In genomic region chr6:10838794-10839333, GRCh38 we compare ENCODE assay signal across 8 cellular contexts. TPM values are rescaled to one million over a fixed set of nuclear protein-coding genes. Genes with fewer than 3 reads are reported as not detected.
DNase-seq lines count a peak whose midpoint lies in the region; ATAC-seq and TF ChIP-seq lines count a peak whose summit lies in the region.

No MANE protein-coding gene starts in this region.

- in situ Hi-C loops in GM13976 (cut with MboI; ENCODE audit: low sequenced_read_pairs, unreplicated experiment), result no loop called here

- peaks cover 6% of the 10 kb centered on the region for H3K9me3 Mint-ChIP-seq in activated naive CD8-positive, alpha-beta T cell treated with anti-CD3 and anti-CD28 coated beads for 36 hours

- H3K4me3 ChIP-seq in HUES6 (ENCODE audit: low read depth, low read length) (peak overlapping the region; percentile 87), left lung (peak overlapping the region; percentile 69), thymus (ENCODE audit: low read length) (peak overlapping the region; percentile 47)

- H3K4me1 ChIP-seq in HUES6 (ENCODE audit: control insufficient read depth, insufficient read depth, low read length) (peaks cover 18% of the 10 kb centered on the region; the same call in 1 of the 2 replicates), left lung (peaks cover 0 to 20% of the 10 kb centered on the region in 2 donors), thymus (ENCODE audit: control insufficient read depth, insufficient read depth, low read length) (peaks cover 8% of the 10 kb centered on the region)

- H3K27me3 Mint-ChIP-seq in activated naive CD8-positive, alpha-beta T cell treated with anti-CD3 and anti-CD28 coated beads for 36 hours, result peaks cover 76% of the 10 kb centered on the region

- H3K36me3 ChIP-seq in HUES6 (ENCODE audit: control insufficient read depth, insufficient read depth, low read length) (no peaks in the 10 kb centered on the region), left lung (no peaks in the 10 kb centered on the region), thymus (ENCODE audit: control insufficient read depth, insufficient read depth) (no peaks in the 10 kb centered on the region)

- H3K27ac ChIP-seq in HUES6 (ENCODE audit: low read depth, low read length), result no peak overlapping the region
- H3K27ac ChIP-seq in left lung, result peak overlapping the region; percentile 36 to 88
- H3K27ac ChIP-seq in thymus (ENCODE audit: low read depth), result no peak overlapping the region

- 66% methylated on average over 8 of the region's 8 CpGs for WGBS in thymus

- H3K9me3 ChIP-seq in HUES6 (ENCODE audit: control insufficient read depth, insufficient read depth, low read depth, low read length) (no peaks in the 10 kb centered on the region), left lung (no peaks in the 10 kb centered on the region), thymus (ENCODE audit: control insufficient read depth) (no peaks in the 10 kb centered on the region)

- peak; percentile 72 for ATAC-seq in GM21526 (IDR thresholded peaks at IDR 0.05; ENCODE audit: low FRiP score, unreplicated experiment)
- ATAC-seq in left lung, result peak; percentile 46

- peak; percentile 72 for DNase-seq in GM13976 (ENCODE audit: low spot score)
- peak; percentile 37 for DNase-seq in activated naive CD8-positive, alpha-beta T cell treated with anti-CD3 and anti-CD28 coated beads for 36 hours
- DNase-seq in left lung, result no peak
- DNase-seq in GDM1 (lab: John Stamatoyannopoulos, UW), result no peak
- DNase-seq in NCI-H1930 (lab: John Stamatoyannopoulos, UW), result no peak

- H3K27ac Mint-ChIP-seq in activated naive CD8-positive, alpha-beta T cell treated with anti-CD3 and anti-CD28 coated beads for 36 hours, result peak overlapping the region; percentile 95

- no peak overlapping the region for H3K9ac ChIP-seq in HUES6 (ENCODE audit: low read length)

- TF ChIP-seq CTCF in GM13976 (IDR thresholded peaks at IDR 0.05; ENCODE audit: borderline replicate concordance, control extremely low read depth, extremely low read depth, insufficient read depth, missing control alignments) (no peak), left lung (IDR thresholded peaks at IDR 0.05) (no peak)

- intact Hi-C loops in left lung (cut with DNase I), result no loop called here

- peaks cover 4% of the 10 kb centered on the region for H3K36me3 Mint-ChIP-seq in activated naive CD8-positive, alpha-beta T cell treated with anti-CD3 and anti-CD28 coated beads for 36 hours

- H3K27me3 ChIP-seq in HUES6 (ENCODE audit: control insufficient read depth, insufficient read depth, low read length), result peaks cover 36% of the 10 kb centered on the region
- H3K27me3 ChIP-seq in left lung, result peaks cover 0 to 29% of the 10 kb centered on the region in 2 donors
- peaks cover 26% of the 10 kb centered on the region for H3K27me3 ChIP-seq in thymus (ENCODE audit: control insufficient read depth, insufficient read depth)

- peaks cover 19% of the 10 kb centered on the region for H3K4me1 Mint-ChIP-seq in activated naive CD8-positive, alpha-beta T cell treated with anti-CD3 and anti-CD28 coated beads for 36 hours

- H3K4me3 Mint-ChIP-seq in activated naive CD8-positive, alpha-beta T cell treated with anti-CD3 and anti-CD28 coated beads for 36 hours, result peak overlapping the region; percentile 78

RNA-seq across cellular contexts. Expression of gene MAK, which starts 0.5 kb away (rescaled TPM):
- total RNA-seq in activated naive CD8-positive, alpha-beta T cell treated with anti-CD3 and anti-CD28 coated beads for 36 hours, result under 1 TPM; 0.47 to 0.68 TPM
- under 1 TPM; 0.26 to 0.97 TPM for total RNA-seq in left lung
- polyA plus RNA-seq in thymus, result 0.11 TPM

RNA-seq across cellular contexts. Expression of gene GCM2, which starts 43.0 kb away (rescaled TPM):
- total RNA-seq in activated naive CD8-positive, alpha-beta T cell treated with anti-CD3 and anti-CD28 coated beads for 36 hours, result not detected
- not detected for total RNA-seq in left lung
- polyA plus RNA-seq in thymus, result 0.05 TPM

RNA-seq across cellular contexts. Expression of gene SYCP2L, which starts 48.0 kb away (rescaled TPM):
- total RNA-seq in activated naive CD8-positive, alpha-beta T cell treated with anti-CD3 and anti-CD28 coated beads for 36 hours, result not detected
- under 1 TPM; 0.41 to 0.45 TPM for total RNA-seq in left lung
- polyA plus RNA-seq in thymus, result 0.43 TPM

Comparison
In these comparisons a context has a peak if more than half of its experiments do, and no peak if none do; other contexts are left out.
1. DNase-seq: peak in GM13976 (single experiment) and activated naive CD8-positive, alpha-beta T cell treated with anti-CD3 and anti-CD28 coated beads for 36 hours (single experiment); none in left lung (0 of 2), GDM1 (single experiment) and NCI-H1930 (0 of 2).
2. H3K27ac ChIP-seq: peak in left lung (2 of 2); none in HUES6 (single experiment) and thymus (single experiment).
3. Peak in every context shown above with its lines, with median percentiles within 50 percentile points of each other: H3K4me3 ChIP-seq.